ENCODE assay signal across 1 cellular context in the genomic region with DNA sequence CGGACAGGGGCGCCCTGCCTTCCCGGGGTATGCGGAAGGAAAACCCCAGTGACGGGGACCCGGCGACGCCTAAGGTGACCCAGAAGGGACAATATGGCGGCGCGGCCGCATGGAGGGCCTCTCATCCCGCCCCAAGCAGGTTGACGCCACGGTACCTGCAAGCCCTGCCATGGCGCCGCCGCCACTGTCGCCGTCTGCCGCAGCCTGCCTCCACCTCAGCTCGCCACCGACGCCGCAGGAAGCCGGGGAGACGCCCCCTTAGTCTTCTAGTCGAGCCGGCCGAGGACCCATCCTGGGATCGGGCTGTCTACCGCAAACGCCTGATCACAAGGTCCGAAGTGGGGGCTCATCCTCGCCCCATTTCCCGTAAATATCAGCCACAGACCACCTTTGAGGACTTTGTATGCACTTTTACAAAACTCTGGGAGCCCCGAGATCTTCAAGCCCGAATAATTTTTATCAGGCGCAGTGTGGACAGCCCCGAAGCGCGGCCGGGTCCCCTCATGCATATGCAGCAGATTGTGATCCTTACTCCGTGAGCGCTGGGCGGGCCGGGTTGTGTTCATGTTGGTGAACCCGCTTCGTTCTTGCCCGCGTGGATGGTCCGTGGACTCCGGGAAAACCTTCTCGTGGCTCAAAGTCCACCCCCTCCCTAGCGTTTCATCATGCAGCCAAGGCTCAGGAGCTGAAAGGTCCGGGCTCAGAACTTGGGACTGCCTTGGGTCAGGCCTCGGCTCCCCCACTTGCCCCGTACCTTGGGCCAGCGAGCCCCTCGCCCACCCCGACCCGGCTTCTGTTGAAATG.
TF ChIP-seq lines count a peak whose summit lies in the region.

TSS of gene BLCAP (minus strand) at position 239 of the 804 bp plus-strand sequence. CDS start 8,702 bp downstream, outside the sequence.

TF ChIP-seq in GM12878, 131 proteins besides CTCF, POLR2A, EP300 and RAD21 (continued from another document and continues in another):
- TF ChIP-seq E4F1 (IDR thresholded peaks at IDR 0.05; ENCODE audit: borderline replicate concordance, partially characterized antibody) (peak; percentile 54), CEBPB (IDR thresholded peaks at IDR 0.05; ENCODE audit: borderline replicate concordance in 1 of 2, low read depth in 2 of 2, low read length in 2 of 2) (no peak), CHD2 (IDR thresholded peaks at IDR 0.05; ENCODE audit: borderline replicate concordance, low read depth, low read length) (0 out of 2 replicates have a peak, but pooled peaks have one; percentile 13), DPF2 (IDR thresholded peaks at IDR 0.05) (peak; percentile 60; the same call in 1 of the 2 replicates), ZNF384 (IDR thresholded peaks at IDR 0.05; ENCODE audit: borderline replicate concordance, low read depth, low read length) (no peak), IKZF1 (conservative IDR thresholded peaks at IDR 0.05) (peak; percentile 76), HSF1 (IDR thresholded peaks at IDR 0.05; ENCODE audit: low read depth, low read length) (peak; percentile 57; the same call in 1 of the 2 replicates), GATAD2B (conservative IDR thresholded peaks at IDR 0.05; ENCODE audit: low read depth) (0 out of 2 replicates have a peak, but pooled peaks have one; percentile 59), NBN (IDR thresholded peaks at IDR 0.05) (peak; percentile 66), SKIL (IDR thresholded peaks at IDR 0.05; ENCODE audit: low read depth, poor library complexity, severe bottlenecking) (peak; percentile 84), SMAD1 (IDR thresholded peaks at IDR 0.05; ENCODE audit: low read depth, partially characterized antibody) (no peak), CBFB (IDR thresholded peaks at IDR 0.05; ENCODE audit: low read depth) (peak; percentile 93), BCL11A (IDR thresholded peaks at IDR 0.05; ENCODE audit: low read depth, low read length) (no peak), ZNF217 (IDR thresholded peaks at IDR 0.05) (no peak), EED (IDR thresholded peaks at IDR 0.05; ENCODE audit: low read depth) (no peak; the same call in 1 of the 2 replicates), RB1 (IDR thresholded peaks at IDR 0.05; ENCODE audit: borderline replicate concordance) (0 out of 2 replicates have a peak, but pooled peaks have one; percentile 58), NR2C1 (IDR thresholded peaks at IDR 0.05) (peak; percentile 42), ZBED1 (IDR thresholded peaks at IDR 0.05; ENCODE audit: borderline replicate concordance) (no peak), RUNX3 (IDR thresholded peaks at IDR 0.05; ENCODE audit: low read length) (peak; percentile 77), HDGF (IDR thresholded peaks at IDR 0.05) (0 out of 2 replicates have a peak, but pooled peaks have one; percentile 15), REST (IDR thresholded peaks at IDR 0.05; ENCODE audit: low read depth, low read length) (0 out of 2 replicates have a peak, but pooled peaks have one; percentile 5), MLLT1 (IDR thresholded peaks at IDR 0.05) (peak; percentile 62), NRF1 (conservative IDR thresholded peaks at IDR 0.05; ENCODE audit: low read depth, low read length) (no peak), BACH1 (IDR thresholded peaks at IDR 0.05; ENCODE audit: borderline replicate concordance) (peak; percentile 48; the same call in 1 of the 2 replicates), SIN3A (IDR thresholded peaks at IDR 0.05; ENCODE audit: low read depth, low read length) (peak; percentile 67), SMAD5 (IDR thresholded peaks at IDR 0.05; ENCODE audit: low read depth) (peak; percentile 84), YY1 (IDR thresholded peaks at IDR 0.05; ENCODE audit: low read depth, low read length) (peak; percentile 92), SP1 (IDR thresholded peaks at IDR 0.05; ENCODE audit: low read depth, low read length) (peak; percentile 25), POU2F2 (IDR thresholded peaks at IDR 0.05; ENCODE audit: borderline replicate concordance, low read depth, low read length) (peak; percentile 100), ZZZ3 (IDR thresholded peaks at IDR 0.05; ENCODE audit: control insufficient read depth, insufficient read length, low read depth) (no peak), CREB1 (IDR thresholded peaks at IDR 0.05; ENCODE audit: low read depth) (peak; percentile 46), TCF12 (IDR thresholded peaks at IDR 0.05; ENCODE audit: low read depth, low read length) (peak; percentile 7; the same call in 1 of the 2 replicates), TARDBP (IDR thresholded peaks at IDR 0.05; ENCODE audit: borderline replicate concordance) (no peak), NFIC (IDR thresholded peaks at IDR 0.05; ENCODE audit: low read depth, low read length) (no peak; the same call in 1 of the 2 replicates), FOXK2 (IDR thresholded peaks at IDR 0.05) (peak; percentile 61), EGR1 (IDR thresholded peaks at IDR 0.05; ENCODE audit: borderline replicate concordance in 1 of 2, low read depth in 2 of 2, low read length in 2 of 2) (peak in 1 of 2 experiments; percentile 36; a peak in 1 of 3 replicates), LARP7 (IDR thresholded peaks at IDR 0.05) (peak; percentile 84), RELA (IDR thresholded peaks at IDR 0.05; ENCODE audit: borderline replicate concordance, partially characterized antibody) (no peak), PML (IDR thresholded peaks at IDR 0.05; ENCODE audit: low read length) (peak; percentile 80)
- TF ChIP-seq, protein P1, sequence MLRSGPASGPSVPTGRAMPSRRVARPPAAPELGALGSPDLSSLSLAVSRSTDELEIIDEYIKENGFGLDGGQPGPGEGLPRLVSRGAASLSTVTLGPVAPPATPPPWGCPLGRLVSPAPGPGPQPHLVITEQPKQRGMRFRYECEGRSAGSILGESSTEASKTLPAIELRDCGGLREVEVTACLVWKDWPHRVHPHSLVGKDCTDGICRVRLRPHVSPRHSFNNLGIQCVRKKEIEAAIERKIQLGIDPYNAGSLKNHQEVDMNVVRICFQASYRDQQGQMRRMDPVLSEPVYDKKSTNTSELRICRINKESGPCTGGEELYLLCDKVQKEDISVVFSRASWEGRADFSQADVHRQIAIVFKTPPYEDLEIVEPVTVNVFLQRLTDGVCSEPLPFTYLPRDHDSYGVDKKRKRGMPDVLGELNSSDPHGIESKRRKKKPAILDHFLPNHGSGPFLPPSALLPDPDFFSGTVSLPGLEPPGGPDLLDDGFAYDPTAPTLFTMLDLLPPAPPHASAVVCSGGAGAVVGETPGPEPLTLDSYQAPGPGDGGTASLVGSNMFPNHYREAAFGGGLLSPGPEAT (IDR thresholded peaks at IDR 0.05; ENCODE audit: low read depth), result peak; percentile 94
- TF ChIP-seq, protein P2, sequence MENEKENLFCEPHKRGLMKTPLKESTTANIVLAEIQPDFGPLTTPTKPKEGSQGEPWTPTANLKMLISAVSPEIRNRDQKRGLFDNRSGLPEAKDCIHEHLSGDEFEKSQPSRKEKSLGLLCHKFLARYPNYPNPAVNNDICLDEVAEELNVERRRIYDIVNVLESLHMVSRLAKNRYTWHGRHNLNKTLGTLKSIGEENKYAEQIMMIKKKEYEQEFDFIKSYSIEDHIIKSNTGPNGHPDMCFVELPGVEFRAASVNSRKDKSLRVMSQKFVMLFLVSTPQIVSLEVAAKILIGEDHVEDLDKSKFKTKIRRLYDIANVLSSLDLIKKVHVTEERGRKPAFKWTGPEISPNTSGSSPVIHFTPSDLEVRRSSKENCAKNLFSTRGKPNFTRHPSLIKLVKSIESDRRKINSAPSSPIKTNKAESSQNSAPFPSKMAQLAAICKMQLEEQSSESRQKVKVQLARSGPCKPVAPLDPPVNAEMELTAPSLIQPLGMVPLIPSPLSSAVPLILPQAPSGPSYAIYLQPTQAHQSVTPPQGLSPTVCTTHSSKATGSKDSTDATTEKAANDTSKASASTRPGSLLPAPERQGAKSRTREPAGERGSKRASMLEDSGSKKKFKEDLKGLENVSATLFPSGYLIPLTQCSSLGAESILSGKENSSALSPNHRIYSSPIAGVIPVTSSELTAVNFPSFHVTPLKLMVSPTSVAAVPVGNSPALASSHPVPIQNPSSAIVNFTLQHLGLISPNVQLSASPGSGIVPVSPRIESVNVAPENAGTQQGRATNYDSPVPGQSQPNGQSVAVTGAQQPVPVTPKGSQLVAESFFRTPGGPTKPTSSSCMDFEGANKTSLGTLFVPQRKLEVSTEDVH (IDR thresholded peaks at IDR 0.05; ENCODE audit: low read depth, partially characterized antibody), result no peak
